In genomic region chr1:56483104-56483503, GRCh38 we compare ENCODE assay signal across 25 cellular contexts.
"Had no signal": no experiment of that assay in that cellular context is flagged by ENCODE, and none has a peak within 500 bp of the region (broad histone marks: within the 10 kb centered on the region; RNA-seq: fewer than 3 reads in every experiment).

No MANE protein-coding gene starts in this region.

- H3K27me3 ChIP-seq: ovary, right lobe of liver, sigmoid colon, stomach, thyroid gland, tibial nerve, upper lobe of right lung, uterus had no signal

- ATAC-seq: naive thymus-derived CD8-positive, alpha-beta T cell; natural killer cell treated with Interleukin-12 subunit alpha and Interleukin-12 subunit beta and Interleukin-15 and Interleukin-18, amount 100 ng/mL, for 72 hours; psoas muscle; right cardiac atrium; stimulated activated effector memory CD8-positive, alpha-beta T cell treated with anti-CD3 and anti-CD28 coated beads, Interleukin-12 subunit alpha, Interleukin-12 subunit beta, amount 100 ng/mL, for 72 hours; stimulated activated naive B cell treated with anti-CD40 and anti-IgM and Interleukin-4, amounts not matched to agents 10 μg/mL and 1 μg/mL and 100 μg/mL, for 72 hours; upper lobe of right lung had no signal

- H3K36me3 ChIP-seq: ovary, right lobe of liver, sigmoid colon, stomach, thoracic aorta, thyroid gland, tibial nerve, upper lobe of right lung, uterus had no signal

- FAIRE-seq: small intestine had no signal

- H3K4me1 ChIP-seq: parathyroid adenoma, psoas muscle, uterus had no signal

- H3K27ac ChIP-seq: ovary, parathyroid adenoma, psoas muscle, right lobe of liver, sigmoid colon, stomach, thoracic aorta, thyroid gland, tibial nerve, upper lobe of right lung, uterus had no signal

- H3K9me3 ChIP-seq: ovary, psoas muscle, right lobe of liver, sigmoid colon, stomach, thoracic aorta, thyroid gland, tibial nerve, upper lobe of right lung, uterus had no signal

- H3K4me3 ChIP-seq: ovary, psoas muscle, right lobe of liver, sigmoid colon, stomach, thoracic aorta, thyroid gland, tibial nerve, upper lobe of right lung, uterus had no signal

- H3K9ac ChIP-seq: parathyroid adenoma had no signal

- H2AFZ ChIP-seq: parathyroid adenoma had no signal

- DNase-seq: naive thymus-derived CD8-positive, alpha-beta T cell; nephron progenitor cell; occipital lobe; ovary; posterior cingulate gyrus; psoas muscle; right cardiac atrium; right lobe of liver; sigmoid colon; stimulated activated CD4-positive, alpha-beta T cell treated with anti-CD3 and anti-CD28 coated beads, Interleukin-15, amount 100 ng/mL, for 24 hours; stimulated activated CD4-positive, alpha-beta T cell treated with anti-CD3 and anti-CD28 coated beads, Interleukin-2, amount 100 ng/mL, for 24 hours; stimulated activated CD4-positive, alpha-beta T cell treated with anti-CD3 and anti-CD28 coated beads, Interleukin-2, amount 100 ng/mL, for 48 hours; stimulated activated CD4-positive, alpha-beta T cell treated with anti-CD3 and anti-CD28 coated beads, Interleukin-4, amount 100 ng/mL, for 24 hours; stimulated activated naive B cell treated with anti-CD40 and anti-IgM and Interleukin-4, amounts not matched to agents 10 μg/mL and 1 μg/mL and 100 μg/mL, for 72 hours; stimulated activated naive CD4-positive, alpha-beta T cell treated with Interleukin-2 at 50 U/mL for 16 hours; stomach; thyroid gland; upper lobe of right lung; uterus had no signal

- H3K79me2 ChIP-seq: parathyroid adenoma had no signal
